16 cellular contexts compared by ENCODE assay signal in genomic region chr15:99320374-99321215, GRCh38.
"Had no signal": no experiment of that assay in that cellular context is flagged by ENCODE, and none has a peak within 500 bp of the region (broad histone marks: within the 10 kb centered on the region; RNA-seq: fewer than 3 reads in every experiment).

No MANE protein-coding gene starts in this region.

- DNase-seq: activated CD4-positive, alpha-beta T cell treated with anti-CD3 and anti-CD28 coated beads, Interleukin-2, amount 10 ng/mL, durations not matched to agents 24 days and 14 days; activated CD8-positive, alpha-beta memory T cell treated with anti-CD3 and anti-CD28 coated beads for 24 hours; activated naive CD4-positive, alpha-beta T cell treated with anti-CD3 and anti-CD28 coated beads, Interleukin-2, amount 10 ng/mL, durations not matched to agents 7 days and 5 days; effector memory CD8-positive, alpha-beta T cell; erythroblast; glutamatergic neuron; left cardiac atrium; naive thymus-derived CD4-positive, alpha-beta T cell; posterior cingulate gyrus; right cardiac atrium; stimulated activated CD4-positive, alpha-beta T cell treated with anti-CD3 and anti-CD28 coated beads, Interleukin-12 subunit alpha, Interleukin-12 subunit beta, amount 100 ng/mL, for 4 hours; stimulated activated naive CD4-positive, alpha-beta T cell; substantia nigra had no signal

- H3K4me3 Mint-ChIP-seq: activated CD4-positive, alpha-beta T cell treated with anti-CD3 and anti-CD28 coated beads, Interleukin-2, amount 10 ng/mL, durations not matched to agents 24 days and 14 days; activated naive CD4-positive, alpha-beta T cell treated with anti-CD3 and anti-CD28 coated beads, Interleukin-2, amount 10 ng/mL, durations not matched to agents 7 days and 5 days; activated T-helper 17 cell treated with anti-CD3 and anti-CD28 coated beads, Interleukin-2, amount 50 U/mL, for 72 hours; central memory CD8-positive, alpha-beta T cell; effector memory CD8-positive, alpha-beta T cell; naive thymus-derived CD4-positive, alpha-beta T cell had no signal

- H3K4me1 Mint-ChIP-seq: activated naive CD4-positive, alpha-beta T cell treated with anti-CD3 and anti-CD28 coated beads, Interleukin-2, amount 10 ng/mL, durations not matched to agents 7 days and 5 days had no signal

- H3K9me3 Mint-ChIP-seq: activated CD4-positive, alpha-beta T cell treated with anti-CD3 and anti-CD28 coated beads, Interleukin-2, amount 10 ng/mL, durations not matched to agents 24 days and 14 days; activated naive CD4-positive, alpha-beta T cell treated with anti-CD3 and anti-CD28 coated beads, Interleukin-2, amount 10 ng/mL, durations not matched to agents 7 days and 5 days; central memory CD8-positive, alpha-beta T cell; effector memory CD8-positive, alpha-beta T cell; naive thymus-derived CD4-positive, alpha-beta T cell had no signal

- H3K4me3 ChIP-seq: lung had no signal

- H3K36me3 Mint-ChIP-seq: activated naive CD4-positive, alpha-beta T cell treated with anti-CD3 and anti-CD28 coated beads, Interleukin-2, amount 10 ng/mL, durations not matched to agents 7 days and 5 days had no signal

- ATAC-seq: activated T-helper 17 cell treated with anti-CD3 and anti-CD28 coated beads, Interleukin-2, amount 50 U/mL, for 72 hours; effector memory CD8-positive, alpha-beta T cell; left cardiac atrium; naive thymus-derived CD4-positive, alpha-beta T cell; right cardiac atrium had no signal

- H3K27me3 Mint-ChIP-seq: activated CD4-positive, alpha-beta T cell treated with anti-CD3 and anti-CD28 coated beads, Interleukin-2, amount 10 ng/mL, durations not matched to agents 24 days and 14 days; activated naive CD4-positive, alpha-beta T cell treated with anti-CD3 and anti-CD28 coated beads, Interleukin-2, amount 10 ng/mL, durations not matched to agents 7 days and 5 days; activated T-helper 17 cell treated with anti-CD3 and anti-CD28 coated beads, Interleukin-2, amount 50 U/mL, for 72 hours; central memory CD8-positive, alpha-beta T cell; effector memory CD8-positive, alpha-beta T cell; naive thymus-derived CD4-positive, alpha-beta T cell had no signal

- H3K27ac Mint-ChIP-seq: activated CD4-positive, alpha-beta T cell treated with anti-CD3 and anti-CD28 coated beads, Interleukin-2, amount 10 ng/mL, durations not matched to agents 24 days and 14 days; activated naive CD4-positive, alpha-beta T cell treated with anti-CD3 and anti-CD28 coated beads, Interleukin-2, amount 10 ng/mL, durations not matched to agents 7 days and 5 days; activated T-helper 17 cell treated with anti-CD3 and anti-CD28 coated beads, Interleukin-2, amount 50 U/mL, for 72 hours; effector memory CD8-positive, alpha-beta T cell; naive thymus-derived CD4-positive, alpha-beta T cell had no signal
